13 cellular contexts compared by ENCODE assay signal in the genomic region with DNA sequence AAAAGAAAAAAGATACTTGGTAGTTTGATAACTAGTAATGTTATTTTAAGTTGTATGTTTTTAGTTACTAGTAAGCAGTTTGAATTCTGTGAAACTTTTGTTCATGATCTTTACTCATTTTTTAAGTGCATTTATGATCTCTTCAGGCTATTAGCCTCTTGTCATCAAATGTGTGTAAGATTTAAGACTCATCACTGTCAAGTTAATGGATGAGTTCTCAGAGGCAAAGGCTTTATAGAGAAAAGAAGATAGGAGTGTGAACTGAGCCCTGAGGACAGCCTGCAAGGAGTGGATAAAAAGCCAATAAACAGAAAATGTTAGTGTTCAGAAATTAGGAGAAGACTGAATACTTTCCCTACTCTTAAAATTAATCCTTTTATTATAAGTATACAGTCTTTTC. TPM values are rescaled to one million over a fixed set of nuclear protein-coding genes. Genes with fewer than 3 reads are reported as not detected.
DNase-seq lines count a peak whose midpoint lies in the region; ATAC-seq, FAIRE-seq and TF ChIP-seq lines count a peak whose summit lies in the region.
"Had no signal": no experiment of that assay in that cellular context is flagged by ENCODE, and none has a peak within 500 bp of the region (broad histone marks: within the 10 kb centered on the region; RNA-seq: fewer than 3 reads in every experiment).

No MANE protein-coding gene starts in this region.

- no peaks in the 10 kb centered on the region for H3K9me1 ChIP-seq in K562 (ENCODE audit: control insufficient read depth, insufficient read depth, low read length)

- TF ChIP-seq CTCF in OCI-LY3 (IDR thresholded peaks at IDR 0.05; ENCODE audit: low read depth, low read length) (no peak), K562 (IDR thresholded peaks at IDR 0.05 in 2 of 3, conservative IDR thresholded peaks at IDR 0.05 in 1 of 3; ENCODE audit: insufficient read depth in 2 of 3, low read depth in 1 of 3, low read length in 3 of 3) (no peak), psoas muscle (IDR thresholded peaks at IDR 0.05) (no peak), adrenal gland (IDR thresholded peaks at IDR 0.05) (no peak), pancreas (IDR thresholded peaks at IDR 0.05) (no peak)

- TF ChIP-seq RAD21 in K562 (CRISPR knock-in tag; conservative IDR thresholded peaks at IDR 0.05 in 1 of 2, IDR thresholded peaks at IDR 0.05 in 1 of 2) = no peak

- H3K79me2 ChIP-seq in OCI-LY3 (ENCODE audit: low read length) (peaks cover 100% of the 10 kb centered on the region), K562 (ENCODE audit: control insufficient read depth, insufficient read depth, low read length) (peaks cover 100% of the 10 kb centered on the region)

- peak overlapping the region; percentile 75 for H3K4me3 ChIP-seq in OCI-LY3 (ENCODE audit: low read length)
- H3K4me3 ChIP-seq in K562 = no peak overlapping the region
- no peak overlapping the region for H3K4me3 ChIP-seq in psoas muscle
- H3K4me3 ChIP-seq in adrenal gland = no peak overlapping the region
- no peak overlapping the region for H3K4me3 ChIP-seq in pancreas

- H2AFZ ChIP-seq in OCI-LY3 (ENCODE audit: low read depth, low read length) (no peak overlapping the region), K562 (ENCODE audit: low read depth, low read length) (no peak overlapping the region)

- H3K4me1 ChIP-seq in OCI-LY3 (ENCODE audit: low read length) (peaks cover 89% of the 10 kb centered on the region), K562 (replicated peaks in 1 of 2; ENCODE audit: control insufficient read depth in 2 of 2, insufficient read depth in 2 of 2, low read length in 2 of 2) (peaks cover 8 to 52% of the 10 kb centered on the region in 2 experiments), psoas muscle (peaks cover 91% of the 10 kb centered on the region), adrenal gland (replicated peaks in 1 of 2) (peaks cover 23 to 83% of the 10 kb centered on the region in 2 donors), pancreas (peaks cover 21 to 48% (median 33%) of the 10 kb centered on the region in 3 donors)

- DNase-seq in EH (ENCODE audit: low read depth) (peak; percentile 49), K562 (ENCODE audit: extremely low read depth in 1 of 4, low spot score in 3 of 4) (peak in 2 of 4 experiments; percentile 41 to 52), psoas muscle (no peak), OCI-M2 (lab: John Stamatoyannopoulos, UW; ENCODE audit: unreplicated experiment) (no peak), adrenal gland (no peak), urothelium cell line (ENCODE audit: low spot score) (no peak), pancreas (no peak)
- DNase-seq: activated CD4-positive, alpha-beta T cell treated with anti-CD3 and anti-CD28 coated beads for 48 hours; caudate nucleus; DMS79 treated with DMSO at 0.1 percent for 48 hours; GOT3; MV-4-11 had no signal

- TF ChIP-seq EP300 in K562 (IDR thresholded peaks at IDR 0.05; ENCODE audit: low read length) = peak; percentile 26; the same call in 1 of the 2 replicates

- intact Hi-C loops in K562 (cut with micrococcal nuclease) (no loop called here), psoas muscle (cut with DNase I) (no loop called here), adrenal gland (cut with DNase I) (no loop called here), pancreas (cut with DNase I) (no loop called here)

- H3K9ac ChIP-seq in OCI-LY3 (ENCODE audit: low read length) = peak overlapping the region; percentile 92
- peak overlapping the region in 1 of 2 experiments; percentile 9; a peak in 1 of 4 replicates for H3K9ac ChIP-seq in K562 (ENCODE audit: insufficient read depth in 1 of 2, low read depth in 2 of 2, low read length in 2 of 2)

- no peaks in the 10 kb centered on the region for H3K9me3 ChIP-seq in OCI-LY3 (ENCODE audit: insufficient read depth, low read length)
- H3K9me3 ChIP-seq in K562 (replicated peaks; ENCODE audit: control insufficient read depth, insufficient read depth, low read depth, low read length) = no peaks in the 10 kb centered on the region
- no peaks in the 10 kb centered on the region for H3K9me3 ChIP-seq in psoas muscle
- H3K9me3 ChIP-seq in adrenal gland (replicated peaks in 1 of 3) = no peaks in the 10 kb centered on the region
- no peaks in the 10 kb centered on the region for H3K9me3 ChIP-seq in pancreas

- peak overlapping the region; percentile 98 for H3K27ac ChIP-seq in OCI-LY3 (ENCODE audit: low read length)
- peak overlapping the region; percentile 71; the same call in 1 of the 3 replicates for H3K27ac ChIP-seq in K562 (ENCODE audit: extremely low read depth, low read depth, low read length)
- H3K27ac ChIP-seq in psoas muscle = peak overlapping the region; percentile 88
- H3K27ac ChIP-seq in adrenal gland = peak overlapping the region in 1 of 5 donors; percentile 80
- peak overlapping the region in 1 of 4 donors; percentile 86 for H3K27ac ChIP-seq in pancreas

- CTCF ChIA-PET in K562 (lab: Yijun Ruan, JAX; ENCODE audit: low intra/inter-chr PET ratio) = no interaction called here

- in situ Hi-C loops in K562 (cut with MboI) = no loop called here

- H3K36me3 ChIP-seq in OCI-LY3 (replicated peaks; ENCODE audit: low read depth, low read length) (peaks cover 40% of the 10 kb centered on the region), K562 (ENCODE audit: control insufficient read depth, insufficient read depth, low read length) (peaks cover 80% of the 10 kb centered on the region), psoas muscle (ENCODE audit: insufficient read depth in 1 of 2, low read depth in 1 of 2) (peaks cover 0 to 13% of the 10 kb centered on the region in 2 donors), adrenal gland (replicated peaks in 1 of 2) (peaks cover 0 to 8% of the 10 kb centered on the region in 2 donors), pancreas (peaks cover 0 to 3% (median 0%) of the 10 kb centered on the region in 3 donors)

- FAIRE-seq in K562 (lab: Jason Lieb, UNC) (peak; percentile 52), urothelium cell line (lab: Jason Lieb, UNC) (no peak), pancreas (lab: Jason Lieb, UNC) (no peak)

- ATAC-seq in K562 (peak; percentile 59), psoas muscle (no peak), pancreas (no peak)

- POLR2A ChIA-PET in K562 (lab: Yijun Ruan, JAX) = interaction anchor here (0.6 to 4.2 kb wide), 9 partner anchors 10 to 443 kb away, joined by 3 to 53 read pairs (median 4); a partner anchor contains a TSS

- H4K20me1 ChIP-seq in OCI-LY3 (ENCODE audit: insufficient read depth, low read length) (peaks cover 10% of the 10 kb centered on the region; the same call in 1 of the 2 replicates), K562 (replicated peaks; ENCODE audit: control insufficient read depth, insufficient read depth, low read length) (0 out of 2 replicates have a peak, but pooled peaks cover 4% of the 10 kb centered on the region)

- H3K27me3 ChIP-seq in OCI-LY3 (ENCODE audit: low read depth, low read length) (no peaks in the 10 kb centered on the region), K562 (ENCODE audit: control insufficient read depth in 2 of 2, insufficient read depth in 2 of 2, low read length in 2 of 2) (no peaks in the 10 kb centered on the region), psoas muscle (ENCODE audit: insufficient read depth in 3 of 3, low read length in 2 of 3) (no peaks in the 10 kb centered on the region), adrenal gland (no peaks in the 10 kb centered on the region), pancreas (no peaks in the 10 kb centered on the region)

- peak overlapping the region; percentile 87 for H3K4me2 ChIP-seq in OCI-LY3 (ENCODE audit: low read length)
- H3K4me2 ChIP-seq in K562 (ENCODE audit: insufficient read depth, low read length) = no peak overlapping the region

- no peak for TF ChIP-seq POLR2A in K562 (conservative IDR thresholded peaks at IDR 0.05)
- no peak for TF ChIP-seq POLR2A in adrenal gland (IDR thresholded peaks at IDR 0.05)

- no TSS peak for BruUV-seq in K562 (replicated peaks; lab: Mats Ljungman, UMichigan)

RNA-seq across cellular contexts. Expression of a gene that starts 13.5 kb away (rescaled TPM):
- 122 and 367 TPM in 2 replicates for total RNA-seq in K562 (2011; cell fraction: chromatin; rRNA removed; ENCODE audit: low replicate concordance)
- 101 and 132 TPM in 2 replicates for total RNA-seq in K562 (2011; cell fraction: nucleolus; rRNA removed)
- total RNA-seq in K562 (2011; cell fraction: nucleoplasm; rRNA removed) = 250 and 347 TPM in 2 replicates
- total RNA-seq in K562 (2014; rRNA removed) (213 and 332 TPM in 2 replicates), K562 (2014; rRNA removed; fragmentation: Illumina TruSeq; extraction: Trizol) (378 and 409 TPM in 2 replicates), K562 (2015; rRNA removed; fragmentation: Illumina TruSeq; extraction: Trizol) (341 and 397 TPM in 2 replicates), K562 (2021) (302 and 312 TPM in 2 replicates), psoas muscle (100 to 1,000 TPM; 312 to 467 (median 328) TPM), adrenal gland (100 to 1,000 TPM; 130 to 250 (median 182) TPM), pancreas (10 to 100 TPM; 48.1 to 64.1 (median 60.7) TPM)
- polyA plus RNA-seq in K562 (2011; rRNA removed) (451 and 487 TPM in 2 replicates), K562 (2014; fragmentation: Illumina TruSeq; extraction: Trizol) (354 and 361 TPM in 2 replicates), K562 (2014; fragmentation: Nextera tagmentation; extraction: Ambion mirVana) (100 to 1,000 TPM; 384 to 550 TPM), K562 (2014; rRNA removed) (389 and 437 TPM in 2 replicates), psoas muscle (100 to 1,000 TPM; 451 to 565 (median 547) TPM), adrenal gland (100 to 1,000 TPM; 347 to 569 (median 420) TPM), pancreas (100 to 1,000 TPM; 101 to 115 TPM)
- polyA plus RNA-seq in K562 (2011; cell fraction: cytosol; rRNA removed) = 117 and 214 TPM in 2 replicates
- polyA plus RNA-seq in K562 (2011; cell fraction: nucleus; rRNA removed) = 97.9 and 211 TPM in 2 replicates
- 263 and 279 TPM in 2 replicates for polyA plus RNA-seq in K562 (2012)
- polyA minus RNA-seq in K562 (2011; rRNA and poly(A)+ RNA removed) = 148 and 223 TPM in 2 replicates
- 44.6 and 66.0 TPM in 2 replicates for polyA minus RNA-seq in K562 (2011; cell fraction: cytosol; rRNA and poly(A)+ RNA removed)
- 155 and 334 TPM in 2 replicates for polyA minus RNA-seq in K562 (2011; cell fraction: nucleus; rRNA and poly(A)+ RNA removed)

RNA-seq across cellular contexts. Expression of a gene that starts 20.6 kb away (rescaled TPM):
- total RNA-seq in K562 (2011; cell fraction: chromatin; rRNA removed; ENCODE audit: low replicate concordance) = 17.5 and 89.7 TPM in 2 replicates
- 16.0 and 17.8 TPM in 2 replicates for total RNA-seq in K562 (2011; cell fraction: nucleolus; rRNA removed)
- 20.1 and 30.6 TPM in 2 replicates for total RNA-seq in K562 (2011; cell fraction: nucleoplasm; rRNA removed)
- total RNA-seq in K562 (2014; rRNA removed) (15.9 and 24.7 TPM in 2 replicates), K562 (2014; rRNA removed; fragmentation: Illumina TruSeq; extraction: Trizol) (23.6 and 29.9 TPM in 2 replicates), K562 (2015; rRNA removed; fragmentation: Illumina TruSeq; extraction: Trizol) (24.7 and 28.2 TPM in 2 replicates), K562 (2021) (24.2 and 25.4 TPM in 2 replicates), psoas muscle (10 to 100 TPM; 36.7 to 49.0 (median 44.4) TPM), adrenal gland (10 to 100 TPM; 19.4 to 56.8 (median 41.1) TPM), pancreas (10 to 100 TPM; 23.1 to 51.7 (median 29.8) TPM)
- polyA plus RNA-seq in K562 (2011; rRNA removed) (10.7 and 11.8 TPM in 2 replicates), K562 (2014; fragmentation: Illumina TruSeq; extraction: Trizol) (9.5 and 16.0 TPM in 2 replicates), K562 (2014; fragmentation: Nextera tagmentation; extraction: Ambion mirVana) (10 to 100 TPM; 12.3 to 15.7 TPM), K562 (2014; rRNA removed) (5.8 and 6.6 TPM in 2 replicates), psoas muscle (10 to 100 TPM in 1 of 3 donors, 1 to 10 TPM in 2; 5.7 to 12.0 (median 5.9) TPM), adrenal gland (10 to 100 TPM; 14.1 to 91.2 (median 21.2) TPM), pancreas (10 to 100 TPM; 14.5 to 20.0 TPM)
- 1.3 and 3.0 TPM in 2 replicates for polyA plus RNA-seq in K562 (2011; cell fraction: cytosol; rRNA removed)
- polyA plus RNA-seq in K562 (2011; cell fraction: nucleus; rRNA removed) = 18.0 and 18.6 TPM in 2 replicates
- 10.7 and 12.0 TPM in 2 replicates for polyA plus RNA-seq in K562 (2012)
- polyA minus RNA-seq in K562 (2011; rRNA and poly(A)+ RNA removed) = 88.7 and 115 TPM in 2 replicates
- polyA minus RNA-seq in K562 (2011; cell fraction: cytosol; rRNA and poly(A)+ RNA removed) = 21.7 and 26.1 TPM in 2 replicates
- 29.1 and 58.8 TPM in 2 replicates for polyA minus RNA-seq in K562 (2011; cell fraction: nucleus; rRNA and poly(A)+ RNA removed)
